ENCODE assay signal across 22 cellular contexts in genomic region chr12:53128780-53129747, GRCh38. TPM values are rescaled to one million over a fixed set of nuclear protein-coding genes. Genes with fewer than 3 reads are reported as not detected.
DNase-seq lines count a peak whose midpoint lies in the region; ATAC-seq and TF ChIP-seq lines count a peak whose summit lies in the region.
"Had no signal": no experiment of that assay in that cellular context is flagged by ENCODE, and none has a peak within 500 bp of the region (broad histone marks: within the 10 kb centered on the region; RNA-seq: fewer than 3 reads in every experiment).

No MANE protein-coding gene starts in this region.

- H3K9me3 ChIP-seq in IMR-90 (ENCODE audit: control insufficient read depth, insufficient read depth, low read length) (no peaks in the 10 kb centered on the region), gastroesophageal sphincter (no peaks in the 10 kb centered on the region), GM23248 (ENCODE audit: low read depth) (no peaks in the 10 kb centered on the region)

- no peak overlapping the region for H3K23ac ChIP-seq in IMR-90 (ENCODE audit: low read depth, low read length)

- no peak for ATAC-seq in IMR-90 (ENCODE audit: low read depth)
- ATAC-seq in gastroesophageal sphincter, result peak; percentile 13
- peak; percentile 24 for ATAC-seq in sciatic nerve
- no peak for ATAC-seq in stimulated activated naive B cell treated with anti-CD40 and anti-IgM and Interleukin-4, amounts not matched to agents 10 μg/mL and 1 μg/mL and 100 μg/mL, for 72 hours (replicated peaks)

- no peak overlapping the region for H2BK15ac ChIP-seq in IMR-90 (ENCODE audit: low read depth, low read length)

- no peaks in the 10 kb centered on the region for H3K4me1 ChIP-seq in IMR-90 (ENCODE audit: control insufficient read depth, insufficient read depth, low read length)
- H3K4me1 ChIP-seq in gastroesophageal sphincter, result no peaks in the 10 kb centered on the region
- H3K4me1 ChIP-seq in GM23248 (ENCODE audit: insufficient read depth), result peaks cover 3% of the 10 kb centered on the region

- H3K27me3 ChIP-seq in IMR-90 (ENCODE audit: control insufficient read depth, insufficient read depth, low read length) (peaks cover 6% of the 10 kb centered on the region; the same call in 1 of the 2 replicates), gastroesophageal sphincter (no peaks in the 10 kb centered on the region), GM23248 (replicated peaks; ENCODE audit: insufficient read depth) (no peaks in the 10 kb centered on the region)

- no peak overlapping the region for H2AK5ac ChIP-seq in IMR-90 (ENCODE audit: low read depth, low read length)

- no peak overlapping the region for H4K91ac ChIP-seq in IMR-90 (ENCODE audit: insufficient read depth, low read depth, low read length)

- no peak for TF ChIP-seq RAD21 in IMR-90 (IDR thresholded peaks at IDR 0.05; ENCODE audit: low read length)

- no peak overlapping the region for H3K9ac ChIP-seq in IMR-90 (ENCODE audit: low read depth, low read length)
- H3K9ac ChIP-seq in GM23248, result no peak overlapping the region

- no peak overlapping the region for H3K4me3 Mint-ChIP-seq in stimulated activated naive B cell treated with anti-CD40 and anti-IgM and Interleukin-4, amounts not matched to agents 10 μg/mL and 1 μg/mL and 100 μg/mL, for 72 hours

- no peaks in the 10 kb centered on the region for H4K20me1 ChIP-seq in IMR-90 (ENCODE audit: insufficient read depth, low read length)
- no peaks in the 10 kb centered on the region for H4K20me1 ChIP-seq in GM23248 (ENCODE audit: insufficient read depth)

- H3K14ac ChIP-seq in IMR-90 (replicated peaks; ENCODE audit: low read depth, low read length), result no peak overlapping the region

- H2AFZ ChIP-seq in IMR-90 (replicated peaks; ENCODE audit: low read length, poor library complexity) (peak overlapping the region; percentile 51), GM23248 (no peak overlapping the region)

- H3K4me2 ChIP-seq in IMR-90 (ENCODE audit: low read depth, low read length) (no peak overlapping the region), GM23248 (ENCODE audit: unreplicated experiment) (no peak overlapping the region)

- no peak overlapping the region for H3K56ac ChIP-seq in IMR-90 (ENCODE audit: extremely low read depth, insufficient read depth, low read length)

- no peak overlapping the region for H3K4me3 ChIP-seq in IMR-90 (ENCODE audit: insufficient read depth, low read depth, low read length)
- no peak overlapping the region for H3K4me3 ChIP-seq in gastroesophageal sphincter
- H3K4me3 ChIP-seq in GM23248, result no peak overlapping the region

- POLR2A ChIA-PET in IMR-90 (lab: Charles Lee; ENCODE audit: unreplicated experiment), result no interaction called here

- H3K36me3 ChIP-seq in IMR-90 (ENCODE audit: control insufficient read depth, insufficient read depth, low read length) (no peaks in the 10 kb centered on the region), gastroesophageal sphincter (no peaks in the 10 kb centered on the region), GM23248 (ENCODE audit: low read depth) (no peaks in the 10 kb centered on the region)

- dilution Hi-C loops in IMR-90 (cut with HindIII; ENCODE audit: low sequenced_read_pairs, unreplicated experiment), result no loop called here

- H3K9me3 Mint-ChIP-seq in stimulated activated naive B cell treated with anti-CD40 and anti-IgM and Interleukin-4, amounts not matched to agents 10 μg/mL and 1 μg/mL and 100 μg/mL, for 72 hours, result no peaks in the 10 kb centered on the region

- H2AK9ac ChIP-seq in IMR-90 (replicated peaks; ENCODE audit: low read depth, low read length, poor library complexity), result no peak overlapping the region

- no peaks in the 10 kb centered on the region for H3K79me2 ChIP-seq in GM23248 (ENCODE audit: insufficient read depth)

- no peak for TF ChIP-seq CTCF in IMR-90 (conservative IDR thresholded peaks at IDR 0.05; ENCODE audit: low read depth, low read length)
- TF ChIP-seq CTCF in gastroesophageal sphincter (IDR thresholded peaks at IDR 0.05), result no peak

- H3F3A ChIP-seq in GM23248 (ENCODE audit: insufficient read depth), result no peaks in the 10 kb centered on the region

- peaks cover 14 to 20% of the 10 kb centered on the region in 2 donors for H3K27me3 Mint-ChIP-seq in stimulated activated naive B cell treated with anti-CD40 and anti-IgM and Interleukin-4, amounts not matched to agents 10 μg/mL and 1 μg/mL and 100 μg/mL, for 72 hours

- intact Hi-C loops in IMR-90 (cut with micrococcal nuclease), result no loop called here
- intact Hi-C loops in sciatic nerve (cut with DNase I), result no loop called here

- no peak overlapping the region for H2BK5ac ChIP-seq in IMR-90 (ENCODE audit: low read depth, low read length, poor library complexity, severe bottlenecking)

- H3K4ac ChIP-seq in IMR-90 (ENCODE audit: low read depth, low read length), result no peak overlapping the region

- no peak for DNase-seq in IMR-90
- peak; percentile 22 to 30 for DNase-seq in NOMO-1 (lab: John Stamatoyannopoulos, UW; ENCODE audit: unreplicated experiment in 2 of 2)
- no peak for DNase-seq in sciatic nerve (ENCODE audit: low spot score)
- DNase-seq in iPS-NIHi7 (ENCODE audit: extremely low spot score), result no peak
- no peak for DNase-seq in GM23248
- no peak for DNase-seq in stimulated activated naive B cell treated with anti-CD40 and anti-IgM and Interleukin-4, amounts not matched to agents 10 μg/mL and 1 μg/mL and 100 μg/mL, for 72 hours
- no peak for DNase-seq in COLO668 (lab: John Stamatoyannopoulos, UW; ENCODE audit: unreplicated experiment)
- DNase-seq: ACHN, COR-L47, DMS 273 treated with DMSO at 0.1 percent for 48 hours, DND-41, MM.1S, NCI-H1417, NCI-H1930, NCI-H226, NCI-H526, Right ventricle myocardium superior, SW 1271 had no signal

- 78% methylated on average over 7 of the region's 13 CpGs; no CpG with 5 or more reads in 1 of the 2 experiments for WGBS in IMR-90 (ENCODE audit: extremely low coverage in 2 of 2, insufficient read length in 1 of 2), 2 experiments
- WGBS in gastroesophageal sphincter (ENCODE audit: low coverage in 1 of 2), 2 donors, result 76 to 81% methylated on average over 7 to 9 of the region's 13 CpGs
- WGBS in GM23248 (ENCODE audit: low coverage in 1 of 2, low lambda C conversion rate in 2 of 2, missing lambda C conversion rate in 2 of 2), 2 experiments, result 64 to 71% methylated on average over 13 of the region's 13 CpGs

- in situ Hi-C loops in IMR-90 (cut with MboI; ENCODE audit: low sequenced_read_pairs) (no loop called here), GM23248 (cut with MboI) (no loop called here)

- H4K8ac ChIP-seq in IMR-90 (ENCODE audit: low read depth in 2 of 2, low read length in 2 of 2), result no peak overlapping the region

- H3K9me2 ChIP-seq in GM23248 (ENCODE audit: insufficient read depth), result no peaks in the 10 kb centered on the region

- H3K27ac ChIP-seq in IMR-90 (ENCODE audit: insufficient read depth, low read length) (no peak overlapping the region), gastroesophageal sphincter (no peak overlapping the region), GM23248 (no peak overlapping the region)
- H3K27ac ChIP-seq: C4-2B had no signal

- TF ChIP-seq POLR2A in IMR-90 (IDR thresholded peaks at IDR 0.05; ENCODE audit: low read depth, low read length), result no peak
- TF ChIP-seq POLR2A in gastroesophageal sphincter (IDR thresholded peaks at IDR 0.05), result no peak

- no peak overlapping the region for H3K27ac Mint-ChIP-seq in stimulated activated naive B cell treated with anti-CD40 and anti-IgM and Interleukin-4, amounts not matched to agents 10 μg/mL and 1 μg/mL and 100 μg/mL, for 72 hours

- peaks cover 2% of the 10 kb centered on the region; the same call in 1 of the 2 replicates for H3K9me1 ChIP-seq in IMR-90 (ENCODE audit: insufficient read depth, low read length)

- no peak for TF ChIP-seq EP300 in gastroesophageal sphincter (IDR thresholded peaks at IDR 0.05)

- peaks cover 0 to 2% of the 10 kb centered on the region in 2 donors for H3K4me1 Mint-ChIP-seq in stimulated activated naive B cell treated with anti-CD40 and anti-IgM and Interleukin-4, amounts not matched to agents 10 μg/mL and 1 μg/mL and 100 μg/mL, for 72 hours

- no peak overlapping the region for H2BK120ac ChIP-seq in IMR-90 (ENCODE audit: low read depth, low read length)

- H3K79me1 ChIP-seq in IMR-90 (ENCODE audit: low read depth in 1 of 2, low read length in 2 of 2), result no peaks in the 10 kb centered on the region

- BruUV-seq in IMR-90 (replicated peaks; lab: Mats Ljungman, UMichigan), result no TSS peak

- no peaks in the 10 kb centered on the region for H3K36me3 Mint-ChIP-seq in stimulated activated naive B cell treated with anti-CD40 and anti-IgM and Interleukin-4, amounts not matched to agents 10 μg/mL and 1 μg/mL and 100 μg/mL, for 72 hours

- no peak overlapping the region for H3K18ac ChIP-seq in IMR-90 (ENCODE audit: low read depth, low read length)

- H4K5ac ChIP-seq in IMR-90 (ENCODE audit: low read depth, low read length), result no peak overlapping the region

- CTCF ChIA-PET in IMR-90 (lab: Yijun Ruan, JAX), result no interaction called here

- H2BK20ac ChIP-seq in IMR-90 (ENCODE audit: low read depth, low read length), result no peak overlapping the region

RNA-seq across cellular contexts. Expression of gene SOAT2, which starts 25.8 kb away (rescaled TPM):
- total RNA-seq in IMR-90 (2012; rRNA removed) (under 0.01 and 0.18 TPM in 2 replicates), gastroesophageal sphincter (under 1 TPM in 1 of 4 donors, not detected in 3; 0.31 TPM), sciatic nerve (1.2 TPM)
- polyA plus RNA-seq in IMR-90 (2012; rRNA removed) (0.39 and 0.55 TPM in 2 replicates), GM23248 (2016; fragmentation: Nextera tagmentation; extraction: Ambion mirVana) (0.33 and 0.43 TPM in 2 replicates)
- 0.18 and 0.27 TPM in 2 replicates for polyA plus RNA-seq in IMR-90 (2012; cell fraction: cytosol; rRNA removed)
- 0.52 and 1.3 TPM in 2 replicates for polyA plus RNA-seq in IMR-90 (2012; cell fraction: nucleus; rRNA removed; ENCODE audit: low replicate concordance)
- not detected in 2 replicates for total RNA-seq in GM23248 (2014; rRNA removed; shearing (Covaris generic))
- total RNA-seq: G401, LHCN-M2, Right ventricle myocardium superior had no signal

RNA-seq across cellular contexts. Expression of gene IGFBP6, which starts 31.6 kb away (rescaled TPM):
- 124 and 140 TPM in 2 replicates for total RNA-seq in IMR-90 (2012; rRNA removed)
- polyA plus RNA-seq in IMR-90 (2012; rRNA removed), result 337 and 373 TPM in 2 replicates
- polyA plus RNA-seq in IMR-90 (2012; cell fraction: cytosol; rRNA removed), result 592 and 623 TPM in 2 replicates
- polyA plus RNA-seq in IMR-90 (2012; cell fraction: nucleus; rRNA removed; ENCODE audit: low replicate concordance), result 90.7 and 186 TPM in 2 replicates
- total RNA-seq in gastroesophageal sphincter, result 1,000 to 10,000 TPM in 2 of 4 donors, 100 to 1,000 TPM in 2; 632 to 1,838 (median 914) TPM
- total RNA-seq in sciatic nerve, result 1,832 TPM
- total RNA-seq in GM23248 (2014; rRNA removed; shearing (Covaris generic)), result 1,132 and 1,614 TPM in 2 replicates
- polyA plus RNA-seq in GM23248 (2016; fragmentation: Nextera tagmentation; extraction: Ambion mirVana), result 1,827 and 1,899 TPM in 2 replicates

RNA-seq across cellular contexts. Expression of gene SPRYD3, which starts 49.9 kb away (rescaled TPM):
- total RNA-seq in IMR-90 (2012; rRNA removed) (21.7 and 25.6 TPM in 2 replicates), gastroesophageal sphincter (100 to 1,000 TPM in 2 of 4 donors, 10 to 100 TPM in 2; 79.1 to 137 (median 110) TPM), sciatic nerve (61.0 TPM)
- polyA plus RNA-seq in IMR-90 (2012; rRNA removed) (27.8 and 28.8 TPM in 2 replicates), GM23248 (2016; fragmentation: Nextera tagmentation; extraction: Ambion mirVana) (54.7 and 55.5 TPM in 2 replicates)
- polyA plus RNA-seq in IMR-90 (2012; cell fraction: cytosol; rRNA removed), result 20.9 and 26.7 TPM in 2 replicates
- 24.4 and 31.3 TPM in 2 replicates for polyA plus RNA-seq in IMR-90 (2012; cell fraction: nucleus; rRNA removed; ENCODE audit: low replicate concordance)
- total RNA-seq in GM23248 (2014; rRNA removed; shearing (Covaris generic)), result 42.5 and 48.7 TPM in 2 replicates

RNA-seq across cellular contexts. Expression of gene ZNF740, which starts 51.5 kb away (rescaled TPM):
- 11.7 and 13.1 TPM in 2 replicates for total RNA-seq in IMR-90 (2012; rRNA removed)
- polyA plus RNA-seq in IMR-90 (2012; rRNA removed), result 7.0 and 14.0 TPM in 2 replicates
- 3.0 and 3.9 TPM in 2 replicates for polyA plus RNA-seq in IMR-90 (2012; cell fraction: cytosol; rRNA removed)
- polyA plus RNA-seq in IMR-90 (2012; cell fraction: nucleus; rRNA removed; ENCODE audit: low replicate concordance), result 13.8 and 55.4 TPM in 2 replicates
- total RNA-seq in gastroesophageal sphincter, result 10 to 100 TPM; 14.9 to 27.7 (median 17.4) TPM
- total RNA-seq in sciatic nerve, result 51.0 TPM
- total RNA-seq in GM23248 (2014; rRNA removed; shearing (Covaris generic)), result 5.1 and 6.5 TPM in 2 replicates
- polyA plus RNA-seq in GM23248 (2016; fragmentation: Nextera tagmentation; extraction: Ambion mirVana), result 2.8 and 3.9 TPM in 2 replicates

RNA-seq across cellular contexts. Expression of gene CSAD, which starts 51.7 kb away (rescaled TPM):
- total RNA-seq in IMR-90 (2012; rRNA removed) (5.0 and 5.4 TPM in 2 replicates), gastroesophageal sphincter (10 to 100 TPM; 11.3 to 47.5 (median 24.1) TPM), sciatic nerve (81.7 TPM)
- polyA plus RNA-seq in IMR-90 (2012; rRNA removed) (39.8 and 45.6 TPM in 2 replicates), GM23248 (2016; fragmentation: Nextera tagmentation; extraction: Ambion mirVana) (6.1 and 8.6 TPM in 2 replicates)
- 8.8 and 9.9 TPM in 2 replicates for polyA plus RNA-seq in IMR-90 (2012; cell fraction: cytosol; rRNA removed)
- 572 and 670 TPM in 2 replicates for polyA plus RNA-seq in IMR-90 (2012; cell fraction: nucleus; rRNA removed; ENCODE audit: low replicate concordance)
- 13.4 and 14.2 TPM in 2 replicates for total RNA-seq in GM23248 (2014; rRNA removed; shearing (Covaris generic))

Comparison
In these comparisons a context has a peak if more than half of its experiments do, and no peak if none do; other contexts are left out.
1. ATAC-seq: peak in gastroesophageal sphincter (single experiment) and sciatic nerve (single experiment); none in IMR-90 (single experiment) and stimulated activated naive B cell treated with anti-CD40 and anti-IgM and Interleukin-4, amounts not matched to agents 10 μg/mL and 1 μg/mL and 100 μg/mL, for 72 hours (0 of 2).
2. DNase-seq: peak in NOMO-1 (2 of 2); none in IMR-90 (single experiment), sciatic nerve (single experiment), iPS-NIHi7 (single experiment), GM23248 (single experiment), stimulated activated naive B cell treated with anti-CD40 and anti-IgM and Interleukin-4, amounts not matched to agents 10 μg/mL and 1 μg/mL and 100 μg/mL, for 72 hours (single experiment) and COLO668 (single experiment).